Comparison of ENCODE assay signal across 32 cellular contexts in genomic region chr12:63980211-63980610, GRCh38.
"Had no signal": no experiment of that assay in that cellular context is flagged by ENCODE, and none has a peak within 500 bp of the region (broad histone marks: within the 10 kb centered on the region; RNA-seq: fewer than 3 reads in every experiment).

No MANE protein-coding gene starts in this region.

- H3K4me3 ChIP-seq: breast epithelium, esophagus muscularis mucosa, heart right ventricle, left lung, lower lobe of right lung, mucosa of descending colon, stomach, thyroid gland, upper lobe of left lung had no signal

- H3K4me1 ChIP-seq: breast epithelium, left lung, lower lobe of right lung, thyroid gland, upper lobe of left lung had no signal

- H3K27me3 ChIP-seq: breast epithelium, esophagus muscularis mucosa, foreskin keratinocyte, heart right ventricle, left lung, stomach, thyroid gland, upper lobe of left lung had no signal

- H3K36me3 ChIP-seq: breast epithelium, heart right ventricle, left lung, lower lobe of right lung, stomach, thyroid gland, upper lobe of left lung had no signal

- H3K9me3 ChIP-seq: breast epithelium, esophagus muscularis mucosa, heart right ventricle, left lung, lower lobe of right lung, mucosa of descending colon, stomach, thyroid gland, upper lobe of left lung had no signal

- H3K4me3 Mint-ChIP-seq: activated CD4-positive, alpha-beta memory T cell treated with anti-CD3 and anti-CD28 coated beads for 36 hours; activated naive CD4-positive, alpha-beta T cell treated with anti-CD3 and anti-CD28 coated beads for 36 hours; activated naive CD8-positive, alpha-beta T cell treated with anti-CD3 and anti-CD28 coated beads, Interleukin-2, amount 10 ng/mL, durations not matched to agents 7 days and 5 days; activated T-helper 1 cell treated with anti-CD3 and anti-CD28 coated beads, Interleukin-12 subunit alpha, Interleukin-12 subunit beta, Interleukin-2, Interleukin-4 antibody, amounts not matched to agents 30 ng/mL and 10 ng/mL and 1 ng/mL, durations not matched to agents 14 hours and 24 hours and 36 hours; dendritic cell treated with granulocyte-macrophage colony-stimulating factor and Interleukin-4, amounts not matched to agents 40 ng/mL and 50 ng/mL, for 4 days; endodermal cell; natural killer cell treated with Interleukin-12 subunit alpha and Interleukin-12 subunit beta and Interleukin-15 and Interleukin-18, amount 100 ng/mL, for 72 hours; stimulated activated naive B cell treated with anti-CD40 and anti-IgM and Interleukin-4, amounts not matched to agents 10 μg/mL and 1 μg/mL and 100 μg/mL, for 72 hours; T-helper 2 cell treated with Interferon-gamma antibody and Interleukin-4, amounts not matched to agents 5 μg/mL and 100 μg/mL, for 36 hours had no signal

- ATAC-seq: activated CD4-positive, CD25-positive, alpha-beta regulatory T cell treated with anti-CD3 and anti-CD28 coated beads, Interleukin-2, amount 50 U/mL, for 24 hours; foreskin keratinocyte; heart right ventricle; left lung; lower lobe of right lung; mucosa of descending colon; right cardiac atrium; stimulated activated naive B cell treated with anti-CD40 and anti-IgM and Interleukin-4, amounts not matched to agents 10 μg/mL and 1 μg/mL and 100 μg/mL, for 72 hours had no signal

- FAIRE-seq: TTC549 had no signal

- DNase-seq: activated CD4-positive, alpha-beta memory T cell treated with anti-CD3 and anti-CD28 coated beads for 36 hours; activated CD4-positive, alpha-beta T cell treated with anti-CD3 and anti-CD28 coated beads for 48 hours; activated CD8-positive, alpha-beta memory T cell treated with anti-CD3 and anti-CD28 coated beads, Interleukin-2, amount 50 U/mL, for 4 hours; activated effector memory CD4-positive, alpha-beta T cell treated with anti-CD3 and anti-CD28 coated beads, Interleukin-2, amount 50 U/mL, for 16 hours; activated naive CD4-positive, alpha-beta T cell treated with anti-CD3 and anti-CD28 coated beads for 36 hours; activated naive CD8-positive, alpha-beta T cell treated with anti-CD3 and anti-CD28 coated beads, Interleukin-2, amount 10 ng/mL, durations not matched to agents 7 days and 5 days; activated T-cell treated with anti-CD3 and anti-CD28 coated beads, Interleukin-2, amount 50 U/mL, for 1 hour; central memory CD4-positive, alpha-beta T cell; endodermal cell; heart right ventricle; kidney glomerular epithelial cell; left lung; lower lobe of right lung; mesenchymal stem cell; mucosa of descending colon; stimulated activated CD4-positive, alpha-beta T cell treated with anti-CD3 and anti-CD28 coated beads, Interleukin-15, amount 100 ng/mL, for 24 hours; stimulated activated CD4-positive, alpha-beta T cell treated with anti-CD3 and anti-CD28 coated beads, Interleukin-2, amount 100 ng/mL, for 24 hours; stimulated activated naive B cell treated with anti-CD40 and anti-IgM and Interleukin-4, amounts not matched to agents 10 μg/mL and 1 μg/mL and 100 μg/mL, for 72 hours; stomach; thyroid gland; upper lobe of left lung had no signal

- H3K4me1 Mint-ChIP-seq: activated naive CD8-positive, alpha-beta T cell treated with anti-CD3 and anti-CD28 coated beads, Interleukin-2, amount 10 ng/mL, durations not matched to agents 7 days and 5 days; endodermal cell had no signal

- H3K27me3 Mint-ChIP-seq: dendritic cell treated with granulocyte-macrophage colony-stimulating factor and Interleukin-4, amounts not matched to agents 40 ng/mL and 50 ng/mL, for 4 days; natural killer cell treated with Interleukin-12 subunit alpha and Interleukin-12 subunit beta and Interleukin-15 and Interleukin-18, amount 100 ng/mL, for 72 hours had no signal

- H3K9me3 Mint-ChIP-seq: activated CD4-positive, alpha-beta memory T cell treated with anti-CD3 and anti-CD28 coated beads for 36 hours; activated naive CD4-positive, alpha-beta T cell treated with anti-CD3 and anti-CD28 coated beads for 36 hours; activated naive CD8-positive, alpha-beta T cell treated with anti-CD3 and anti-CD28 coated beads, Interleukin-2, amount 10 ng/mL, durations not matched to agents 7 days and 5 days; activated T-helper 1 cell treated with anti-CD3 and anti-CD28 coated beads, Interleukin-12 subunit alpha, Interleukin-12 subunit beta, Interleukin-2, Interleukin-4 antibody, amounts not matched to agents 30 ng/mL and 10 ng/mL and 1 ng/mL, durations not matched to agents 14 hours and 24 hours and 36 hours; dendritic cell treated with granulocyte-macrophage colony-stimulating factor and Interleukin-4, amounts not matched to agents 40 ng/mL and 50 ng/mL, for 4 days; endodermal cell; natural killer cell treated with Interleukin-12 subunit alpha and Interleukin-12 subunit beta and Interleukin-15 and Interleukin-18, amount 100 ng/mL, for 72 hours; stimulated activated naive B cell treated with anti-CD40 and anti-IgM and Interleukin-4, amounts not matched to agents 10 μg/mL and 1 μg/mL and 100 μg/mL, for 72 hours; T-helper 2 cell treated with Interferon-gamma antibody and Interleukin-4, amounts not matched to agents 5 μg/mL and 100 μg/mL, for 36 hours had no signal

- H3K27ac ChIP-seq: breast epithelium, esophagus muscularis mucosa, foreskin keratinocyte, heart right ventricle, left lung, lower lobe of right lung, stomach, thyroid gland, upper lobe of left lung, VCaP had no signal

- H3K36me3 Mint-ChIP-seq: activated CD4-positive, alpha-beta memory T cell treated with anti-CD3 and anti-CD28 coated beads for 36 hours; activated naive CD8-positive, alpha-beta T cell treated with anti-CD3 and anti-CD28 coated beads, Interleukin-2, amount 10 ng/mL, durations not matched to agents 7 days and 5 days; natural killer cell treated with Interleukin-12 subunit alpha and Interleukin-12 subunit beta and Interleukin-15 and Interleukin-18, amount 100 ng/mL, for 72 hours; stimulated activated naive B cell treated with anti-CD40 and anti-IgM and Interleukin-4, amounts not matched to agents 10 μg/mL and 1 μg/mL and 100 μg/mL, for 72 hours had no signal

- H3K27ac Mint-ChIP-seq: activated CD4-positive, alpha-beta memory T cell treated with anti-CD3 and anti-CD28 coated beads for 36 hours; activated naive CD4-positive, alpha-beta T cell treated with anti-CD3 and anti-CD28 coated beads for 36 hours; activated naive CD8-positive, alpha-beta T cell treated with anti-CD3 and anti-CD28 coated beads, Interleukin-2, amount 10 ng/mL, durations not matched to agents 7 days and 5 days; activated T-helper 1 cell treated with anti-CD3 and anti-CD28 coated beads, Interleukin-12 subunit alpha, Interleukin-12 subunit beta, Interleukin-2, Interleukin-4 antibody, amounts not matched to agents 30 ng/mL and 10 ng/mL and 1 ng/mL, durations not matched to agents 14 hours and 24 hours and 36 hours; dendritic cell treated with granulocyte-macrophage colony-stimulating factor and Interleukin-4, amounts not matched to agents 40 ng/mL and 50 ng/mL, for 4 days; endodermal cell; natural killer cell treated with Interleukin-12 subunit alpha and Interleukin-12 subunit beta and Interleukin-15 and Interleukin-18, amount 100 ng/mL, for 72 hours; stimulated activated naive B cell treated with anti-CD40 and anti-IgM and Interleukin-4, amounts not matched to agents 10 μg/mL and 1 μg/mL and 100 μg/mL, for 72 hours; T-helper 2 cell treated with Interferon-gamma antibody and Interleukin-4, amounts not matched to agents 5 μg/mL and 100 μg/mL, for 36 hours had no signal
